ENCODE assay signal across 14 cellular contexts in genomic region chr15:65420975-65421359, GRCh38. TPM values are rescaled to one million over a fixed set of nuclear protein-coding genes. Genes with fewer than 3 reads are reported as not detected.
A peak's percentile ranks its signal among the peaks of the same experiment; 100 is the strongest.
DNase-seq lines count a peak whose midpoint lies in the region; ATAC-seq, FAIRE-seq and TF ChIP-seq lines count a peak whose summit lies in the region.
"Had no signal": no experiment of that assay in that cellular context is flagged by ENCODE, and none has a peak within 500 bp of the region (broad histone marks: within the 10 kb centered on the region; RNA-seq: fewer than 3 reads in every experiment).

No MANE protein-coding gene starts in this region.

- H4K5ac ChIP-seq in H1 (ENCODE audit: insufficient read length, low read depth, low read length) = peak overlapping the region; percentile 41

- TF ChIP-seq POLR2A in H1 (IDR thresholded peaks at IDR 0.05; ENCODE audit: control extremely low read depth in 1 of 2, low read depth in 2 of 2, low read length in 2 of 2) = no peak

- H3K27me3 ChIP-seq in H1 (replicated peaks in 1 of 4; ENCODE audit: control insufficient read depth in 3 of 4, extremely low read depth in 1 of 4, insufficient read depth in 3 of 4, low read length in 3 of 4) = peaks cover 0 to 16% (median 9%) of the 10 kb centered on the region in 4 experiments; a peak in 4 of 7 replicates
- no peaks in the 10 kb centered on the region for H3K27me3 ChIP-seq in thoracic aorta (replicated peaks; ENCODE audit: insufficient read depth)
- H3K27me3 ChIP-seq in SK-N-SH (ENCODE audit: insufficient read depth) = no peaks in the 10 kb centered on the region
- H3K27me3 ChIP-seq in foreskin keratinocyte = peaks cover 71% of the 10 kb centered on the region
- H3K27me3 ChIP-seq: uterus had no signal

- peak overlapping the region; percentile 48; the same call in 1 of the 2 replicates for H2BK20ac ChIP-seq in H1 (ENCODE audit: low read length)

- H3K27ac Mint-ChIP-seq in activated naive CD4-positive, alpha-beta T cell treated with anti-CD3 and anti-CD28 coated beads, Interleukin-2, amount 50 U/mL, for 24 hours = no peak overlapping the region
- H3K27ac Mint-ChIP-seq in activated naive CD4-positive, alpha-beta T cell treated with anti-CD3 and anti-CD28 coated beads, Interleukin-2, amount 50 U/mL, for 72 hours = no peak overlapping the region
- no peak overlapping the region for H3K27ac Mint-ChIP-seq in naive thymus-derived CD8-positive, alpha-beta T cell

- peaks cover 21% of the 10 kb centered on the region for H3K23me2 ChIP-seq in H1 (ENCODE audit: low read depth, low read length)

- peaks cover 41% of the 10 kb centered on the region for H3K27me3 Mint-ChIP-seq in activated naive CD4-positive, alpha-beta T cell treated with anti-CD3 and anti-CD28 coated beads, Interleukin-2, amount 50 U/mL, for 24 hours
- peaks cover 43 to 96% (median 72%) of the 10 kb centered on the region in 5 donors for H3K27me3 Mint-ChIP-seq in naive thymus-derived CD8-positive, alpha-beta T cell

- H3K23ac ChIP-seq in H1 (ENCODE audit: insufficient read length) = no peak overlapping the region

- ATAC-seq in activated naive CD4-positive, alpha-beta T cell treated with anti-CD3 and anti-CD28 coated beads, Interleukin-2, amount 50 U/mL, for 72 hours = no peak
- no peak for ATAC-seq in naive thymus-derived CD8-positive, alpha-beta T cell
- ATAC-seq in thoracic aorta (ENCODE audit: insufficient number of reproducible peaks, low FRiP score, low read depth) = no peak
- no peak for ATAC-seq in foreskin keratinocyte

- CTCF ChIA-PET in H1 (lab: Charles Lee; ENCODE audit: partially characterized antibody) = interaction anchor here (0.6 to 14.6 kb wide), 17 partner anchors 8 to 105 kb away, joined by 3 to 180 read pairs (median 5); no protein-coding TSS in a partner anchor
- CTCF ChIA-PET in SK-N-SH (lab: Yijun Ruan, JAX) = interaction anchor here (0.9 to 7.4 kb wide), 9 partner anchors 13 to 116 kb away, joined by 3 to 71 read pairs (median 3); partner anchors contain the start of gene RNU5B-1

- H3K18ac ChIP-seq in H1 (ENCODE audit: extremely low read depth, low read length) = peak overlapping the region; percentile 55; the same call in 1 of the 2 replicates

- H3K9ac ChIP-seq in H1 (replicated peaks in 1 of 4; ENCODE audit: extremely low read depth in 1 of 4, low read depth in 3 of 4, low read length in 3 of 4) = 0 out of 7 replicates have a peak overlapping the region, but pooled peaks of 2 of the 4 experiments have one; percentile 2 to 6
- H3K9ac ChIP-seq in SK-N-SH = no peak overlapping the region

- H3K4me3 ChIP-seq in H1 (ENCODE audit: extremely low read depth in 1 of 4, insufficient read depth in 2 of 4, low read depth in 3 of 4, low read length in 4 of 4) (peak overlapping the region; percentile 82 to 91 (median 86)), thoracic aorta (peak overlapping the region; percentile 76), SK-N-SH (ENCODE audit: low read depth in 2 of 2, low read length in 1 of 2) (no peak overlapping the region)

- peaks cover 23% of the 10 kb centered on the region for H3K4me1 Mint-ChIP-seq in activated naive CD4-positive, alpha-beta T cell treated with anti-CD3 and anti-CD28 coated beads, Interleukin-2, amount 50 U/mL, for 24 hours
- H3K4me1 Mint-ChIP-seq in naive thymus-derived CD8-positive, alpha-beta T cell = peaks cover 12 to 23% (median 18%) of the 10 kb centered on the region in 4 donors

- peak overlapping the region; percentile 3 for H3K4me3 Mint-ChIP-seq in activated naive CD4-positive, alpha-beta T cell treated with anti-CD3 and anti-CD28 coated beads, Interleukin-2, amount 50 U/mL, for 24 hours
- H3K4me3 Mint-ChIP-seq in naive thymus-derived CD8-positive, alpha-beta T cell = peak overlapping the region in 6 of 10 donors; percentile 14 to 83 (median 44)

- WGBS in H1 (ENCODE audit: extremely low coverage in 1 of 2, insufficient coverage in 1 of 2, insufficient read length in 1 of 2, insufficient replicate concordance in 2 of 2, low coverage in 1 of 2, low lambda C conversion rate in 2 of 2, missing lambda C conversion rate in 1 of 2), 2 experiments = 9% methylated on average over 17 of the region's 17 CpGs; no CpG with 5 or more reads in 1 of the 2 experiments
- 92% methylated on average over 17 of the region's 17 CpGs for WGBS in SK-N-SH (ENCODE audit: low lambda C conversion rate)

- H2BK12ac ChIP-seq in H1 (ENCODE audit: low read depth, low read length) = peak overlapping the region; percentile 82; the same call in 1 of the 2 replicates

- DNase-seq in activated naive CD4-positive, alpha-beta T cell treated with anti-CD3 and anti-CD28 coated beads, Interleukin-2, amount 50 U/mL, for 72 hours (ENCODE audit: low spot score in 2 of 2) = no peak
- DNase-seq in H1 (ENCODE audit: low read depth in 1 of 2, low spot score in 2 of 2) (no peak), thoracic aorta (ENCODE audit: low spot score) (no peak), SK-N-SH (no peak), foreskin keratinocyte (no peak)
- no peak for DNase-seq in naive thymus-derived CD8-positive, alpha-beta T cell
- DNase-seq in stimulated activated naive CD4-positive, alpha-beta T cell treated with Interleukin-2 at 50 U/mL for 16 hours (lab: John Stamatoyannopoulos, UW) = no peak
- DNase-seq: ACHN; activated T-cell treated with anti-CD3 and anti-CD28 coated beads for 4 hours; effector CD4-positive, alpha-beta T cell; stimulated activated CD4-positive, alpha-beta T cell treated with anti-CD3 and anti-CD28 coated beads, Interleukin-2, amount 100 ng/mL, for 48 hours had no signal

- no peak overlapping the region for H4K8ac ChIP-seq in H1 (ENCODE audit: extremely low read depth, insufficient read depth, low read length)

- 0 out of 4 replicates have a peak, but pooled peaks of 1 of the 3 experiments have one; percentile 1 for TF ChIP-seq CTCF in H1 (IDR thresholded peaks at IDR 0.05; ENCODE audit: control extremely low read depth in 1 of 3, insufficient read depth in 1 of 3, low read depth in 1 of 3, low read length in 3 of 3)
- no peak for TF ChIP-seq CTCF in thoracic aorta (IDR thresholded peaks at IDR 0.05)
- no peak for TF ChIP-seq CTCF in SK-N-SH (IDR thresholded peaks at IDR 0.05)
- no peak for TF ChIP-seq CTCF in foreskin keratinocyte (conservative IDR thresholded peaks at IDR 0.05)

- H3K9me2 ChIP-seq in SK-N-SH = no peaks in the 10 kb centered on the region

- no peak overlapping the region for H3K14ac ChIP-seq in H1 (ENCODE audit: insufficient read length)

- H3F3A ChIP-seq in SK-N-SH (replicated peaks; ENCODE audit: insufficient read depth) = no peaks in the 10 kb centered on the region

- no peak overlapping the region for H2AK5ac ChIP-seq in H1 (ENCODE audit: low read depth, low read length)

- peaks cover 19 to 51% (median 34%) of the 10 kb centered on the region in 4 experiments for H3K4me1 ChIP-seq in H1 (replicated peaks in 1 of 4; ENCODE audit: control insufficient read depth in 3 of 4, insufficient read depth in 4 of 4, low read length in 3 of 4)
- H3K4me1 ChIP-seq in thoracic aorta (ENCODE audit: control insufficient read depth in 1 of 2, low read depth in 2 of 2) = peaks cover 12 to 15% of the 10 kb centered on the region in 2 donors
- peaks cover 9 to 13% of the 10 kb centered on the region in 2 experiments; a peak in 3 of 4 replicates for H3K4me1 ChIP-seq in SK-N-SH (ENCODE audit: control insufficient read depth in 1 of 2, insufficient read depth in 2 of 2, low read depth in 1 of 2, low read length in 1 of 2)
- no peaks in the 10 kb centered on the region for H3K4me1 ChIP-seq in foreskin keratinocyte

- H3K9me3 ChIP-seq in H1 (ENCODE audit: insufficient read depth in 2 of 2, low read depth in 1 of 2, low read length in 1 of 2) (no peaks in the 10 kb centered on the region), thoracic aorta (no peaks in the 10 kb centered on the region), SK-N-SH (no peaks in the 10 kb centered on the region)
- H3K9me3 ChIP-seq: uterus had no signal

- H2BK120ac ChIP-seq in H1 (replicated peaks; ENCODE audit: low read depth, low read length) = peak overlapping the region; percentile 57

- peak overlapping the region; percentile 79; the same call in 1 of the 2 replicates for H2BK5ac ChIP-seq in H1 (ENCODE audit: low read depth, low read length)

- peak overlapping the region; percentile 64 for H3K56ac ChIP-seq in H1 (replicated peaks; ENCODE audit: insufficient read length, low read depth, low read length)

- no peak overlapping the region for H2BK15ac ChIP-seq in H1 (ENCODE audit: low read length)

- POLR2A ChIA-PET in H1 (lab: Charles Lee; ENCODE audit: partially characterized antibody) = interaction anchor here (0.6 to 12.2 kb wide), 19 partner anchors 9 to 553 kb away, joined by 3 to 229 read pairs (median 4); partner anchors contain the start of genes HACD3 and RNU5B-1
- POLR2A ChIA-PET in naive thymus-derived CD8-positive, alpha-beta T cell (lab: Charles Lee) = interaction anchor here (0.5 kb wide), 1 partner anchor 58 kb away, joined by 7 read pairs; no protein-coding TSS in a partner anchor
- POLR2A ChIA-PET in SK-N-SH (lab: Yijun Ruan, JAX) = interaction anchor here (1.5 kb wide), 1 partner anchor 116 kb away, joined by 6 read pairs; the partner anchor contains the start of gene RNU5B-1

- no peak for TF ChIP-seq EP300 in H1 (IDR thresholded peaks at IDR 0.05; ENCODE audit: borderline replicate concordance in 1 of 2, low read depth in 2 of 2, low read length in 2 of 2)
- TF ChIP-seq EP300 in SK-N-SH (IDR thresholded peaks at IDR 0.05; ENCODE audit: borderline replicate concordance in 1 of 2, low read depth in 1 of 2, low read length in 1 of 2) = no peak

- H4K20me1 ChIP-seq in H1 (replicated peaks in 1 of 2; ENCODE audit: control insufficient read depth in 1 of 2, insufficient read depth in 2 of 2, low read length in 2 of 2) (no peaks in the 10 kb centered on the region), SK-N-SH (ENCODE audit: insufficient read depth) (no peaks in the 10 kb centered on the region)

- H3K9me3 Mint-ChIP-seq in activated naive CD4-positive, alpha-beta T cell treated with anti-CD3 and anti-CD28 coated beads, Interleukin-2, amount 50 U/mL, for 24 hours = no peaks in the 10 kb centered on the region
- no peaks in the 10 kb centered on the region for H3K9me3 Mint-ChIP-seq in activated naive CD4-positive, alpha-beta T cell treated with anti-CD3 and anti-CD28 coated beads, Interleukin-2, amount 50 U/mL, for 72 hours
- peaks cover 0 to 2% (median 0%) of the 10 kb centered on the region in 9 donors for H3K9me3 Mint-ChIP-seq in naive thymus-derived CD8-positive, alpha-beta T cell

- H3K36me3 ChIP-seq in H1 (ENCODE audit: control insufficient read depth in 2 of 4, insufficient read depth in 4 of 4, low read length in 3 of 4) (no peaks in the 10 kb centered on the region), thoracic aorta (no peaks in the 10 kb centered on the region), SK-N-SH (replicated peaks in 1 of 2; ENCODE audit: control insufficient read depth in 1 of 2, insufficient read depth in 2 of 2, low read length in 1 of 2) (no peaks in the 10 kb centered on the region)
- H3K36me3 ChIP-seq: uterus had no signal

- H3K4me2 ChIP-seq in H1 (ENCODE audit: insufficient read depth in 1 of 2, low read depth in 2 of 2, low read length in 2 of 2) (peak overlapping the region; percentile 96 to 99), SK-N-SH (no peak overlapping the region)

- TF ChIP-seq RAD21 in H1 (IDR thresholded peaks at IDR 0.05 in 1 of 2, conservative IDR thresholded peaks at IDR 0.05 in 1 of 2; ENCODE audit: low read depth in 2 of 2, low read length in 2 of 2) (no peak), SK-N-SH (IDR thresholded peaks at IDR 0.05; ENCODE audit: low read length) (no peak)

- peak overlapping the region; percentile 70 for H4K91ac ChIP-seq in H1 (replicated peaks; ENCODE audit: insufficient read length, low read length)

- H3K79me2 ChIP-seq in H1 (ENCODE audit: control insufficient read depth in 1 of 2, insufficient read depth in 2 of 2, low read length in 2 of 2) (peaks cover 0 to 22% of the 10 kb centered on the region in 2 experiments; a peak in 1 of 4 replicates), SK-N-SH (ENCODE audit: insufficient read depth) (no peaks in the 10 kb centered on the region)

- no peaks in the 10 kb centered on the region for H3K79me1 ChIP-seq in H1 (ENCODE audit: low read depth, low read length)

- H3K36me3 Mint-ChIP-seq in activated naive CD4-positive, alpha-beta T cell treated with anti-CD3 and anti-CD28 coated beads, Interleukin-2, amount 50 U/mL, for 24 hours = peaks cover 2% of the 10 kb centered on the region
- H3K36me3 Mint-ChIP-seq in activated naive CD4-positive, alpha-beta T cell treated with anti-CD3 and anti-CD28 coated beads, Interleukin-2, amount 50 U/mL, for 72 hours = peaks cover 5 to 22% of the 10 kb centered on the region in 2 donors
- H3K36me3 Mint-ChIP-seq in naive thymus-derived CD8-positive, alpha-beta T cell = peaks cover 0 to 6% (median 0%) of the 10 kb centered on the region in 3 donors

- no peak for FAIRE-seq in H1 (lab: Jason Lieb, UNC)

- H3K4ac ChIP-seq in H1 (replicated peaks; ENCODE audit: insufficient read length, low read depth, low read length) = peak overlapping the region; percentile 49

- H3K27ac ChIP-seq in H1 (ENCODE audit: low read depth, low read length) (peak overlapping the region; percentile 35), thoracic aorta (no peak overlapping the region), SK-N-SH (ENCODE audit: low read depth in 2 of 2, low read length in 1 of 2) (no peak overlapping the region), foreskin keratinocyte (no peak overlapping the region)

- H2AFZ ChIP-seq in H1 (ENCODE audit: low read length) (no peak overlapping the region), SK-N-SH (ENCODE audit: low read depth) (no peak overlapping the region)

RNA-seq across cellular contexts. Expression of gene IGDCC4, which starts 1.8 kb away (rescaled TPM):
- total RNA-seq in activated naive CD4-positive, alpha-beta T cell treated with anti-CD3 and anti-CD28 coated beads, Interleukin-2, amount 50 U/mL, for 72 hours = under 1 TPM; 0.10 to 0.39 TPM
- 7.7 and 7.8 TPM in 2 replicates for total RNA-seq in H1 (2021; fragmentation: NEBNext Ultra II Directional; extraction: Animal tissue kit (Norgen Biotek cat#: 25700))
- polyA plus RNA-seq in H1 (2011; rRNA removed) = 10.3 and 12.7 TPM in 2 replicates
- 11.8 TPM for polyA plus RNA-seq in H1 (2011; cell fraction: cytosol; rRNA removed)
- 32.6 TPM for polyA plus RNA-seq in H1 (2011; cell fraction: nucleus; rRNA removed)
- polyA plus RNA-seq in H1 (2012, experiment 1 of 2) = 9.5 to 12.6 TPM (median 11.6 TPM) in 4 replicates
- 4.2 TPM for polyA plus RNA-seq in H1 (2012, experiment 2 of 2)
- 4.7 TPM for polyA plus RNA-seq in H1 (2013, experiment 1 of 2)
- polyA plus RNA-seq in H1 (2013, experiment 2 of 2) = 4.3 TPM
- 11.4 and 13.0 TPM in 2 replicates for polyA minus RNA-seq in H1 (2011; rRNA and poly(A)+ RNA removed)
- 6.8 TPM for polyA minus RNA-seq in H1 (2011; cell fraction: cytosol; rRNA and poly(A)+ RNA removed)
- polyA minus RNA-seq in H1 (2011; cell fraction: nucleus; rRNA and poly(A)+ RNA removed) = 14.2 TPM
- total RNA-seq in naive thymus-derived CD8-positive, alpha-beta T cell = under 1 TPM; 0.08 to 0.14 TPM
- polyA plus RNA-seq in naive thymus-derived CD8-positive, alpha-beta T cell = under 1 TPM in 1 of 3 donors, not detected in 2; 0.12 TPM
- 1 to 10 TPM in 1 of 2 donors, under 1 TPM in 1; 0.95 to 2.8 TPM for total RNA-seq in thoracic aorta
- polyA plus RNA-seq in SK-N-SH (2012; rRNA removed) = 0.15 and 0.21 TPM in 2 replicates
- 0.13 and 0.24 TPM in 2 replicates for polyA plus RNA-seq in SK-N-SH (2012; cell fraction: cytosol; rRNA removed)
- polyA plus RNA-seq in SK-N-SH (2012; cell fraction: nucleus; rRNA removed) = 0.94 and 1.0 TPM in 2 replicates
- 0.10 and 0.11 TPM in 2 replicates for total RNA-seq in foreskin keratinocyte
- 0.07 and 0.09 TPM in 2 replicates for polyA plus RNA-seq in foreskin keratinocyte

RNA-seq across cellular contexts. Expression of gene IGDCC3, which starts 43.2 kb away (rescaled TPM):
- total RNA-seq in activated naive CD4-positive, alpha-beta T cell treated with anti-CD3 and anti-CD28 coated beads, Interleukin-2, amount 50 U/mL, for 72 hours = not detected
- 45.7 and 45.9 TPM in 2 replicates for total RNA-seq in H1 (2021; fragmentation: NEBNext Ultra II Directional; extraction: Animal tissue kit (Norgen Biotek cat#: 25700))
- polyA plus RNA-seq in H1 (2011; rRNA removed) (26.8 and 42.3 TPM in 2 replicates), SK-N-SH (2012; rRNA removed) (0.37 and 0.43 TPM in 2 replicates), foreskin keratinocyte (not detected in 2 replicates)
- polyA plus RNA-seq in H1 (2011; cell fraction: cytosol; rRNA removed) = 23.3 TPM
- polyA plus RNA-seq in H1 (2011; cell fraction: nucleus; rRNA removed) = 49.4 TPM
- 26.5 to 37.1 TPM (median 35.2 TPM) in 4 replicates for polyA plus RNA-seq in H1 (2012, experiment 1 of 2)
- polyA plus RNA-seq in H1 (2012, experiment 2 of 2) = 29.5 TPM
- polyA plus RNA-seq in H1 (2013, experiment 1 of 2) = 57.5 TPM
- 60.3 TPM for polyA plus RNA-seq in H1 (2013, experiment 2 of 2)
- 22.4 and 28.5 TPM in 2 replicates for polyA minus RNA-seq in H1 (2011; rRNA and poly(A)+ RNA removed)
- polyA minus RNA-seq in H1 (2011; cell fraction: cytosol; rRNA and poly(A)+ RNA removed) = 26.4 TPM
- polyA minus RNA-seq in H1 (2011; cell fraction: nucleus; rRNA and poly(A)+ RNA removed) = 23.6 TPM
- total RNA-seq in naive thymus-derived CD8-positive, alpha-beta T cell = not detected
- not detected for polyA plus RNA-seq in naive thymus-derived CD8-positive, alpha-beta T cell
- total RNA-seq in thoracic aorta (not detected), foreskin keratinocyte (not detected in 2 replicates)
- 0.22 and 0.23 TPM in 2 replicates for polyA plus RNA-seq in SK-N-SH (2012; cell fraction: cytosol; rRNA removed)
- 1.2 TPM in 2 replicates for polyA plus RNA-seq in SK-N-SH (2012; cell fraction: nucleus; rRNA removed)
- total RNA-seq: T-helper 1 cell treated with Interleukin-12 subunit alpha and Interleukin-12 subunit beta and Interleukin-4 antibody, amounts not matched to agents 30 ng/mL and 1 ng/mL, for 36 hours had no signal

Comparison
In these comparisons a context has a peak if more than half of its experiments do, and no peak if none do; other contexts are left out.
1. H3K4me3 ChIP-seq: peak in H1 (4 of 4) and thoracic aorta (single experiment); none in SK-N-SH (0 of 2).
2. RNA of gene IGDCC3, which starts 43.2 kb away (total RNA-seq): 45.7 to 45.9 TPM in H1; not detected in activated naive CD4-positive, alpha-beta T cell treated with anti-CD3 and anti-CD28 coated beads, Interleukin-2, amount 50 U/mL, for 72 hours, not detected in naive thymus-derived CD8-positive, alpha-beta T cell, not detected in thoracic aorta and not detected in foreskin keratinocyte; every median in the first group is over 10 times any median in the second.